ENCODE assay signal across 21 cellular contexts in the genomic region with DNA sequence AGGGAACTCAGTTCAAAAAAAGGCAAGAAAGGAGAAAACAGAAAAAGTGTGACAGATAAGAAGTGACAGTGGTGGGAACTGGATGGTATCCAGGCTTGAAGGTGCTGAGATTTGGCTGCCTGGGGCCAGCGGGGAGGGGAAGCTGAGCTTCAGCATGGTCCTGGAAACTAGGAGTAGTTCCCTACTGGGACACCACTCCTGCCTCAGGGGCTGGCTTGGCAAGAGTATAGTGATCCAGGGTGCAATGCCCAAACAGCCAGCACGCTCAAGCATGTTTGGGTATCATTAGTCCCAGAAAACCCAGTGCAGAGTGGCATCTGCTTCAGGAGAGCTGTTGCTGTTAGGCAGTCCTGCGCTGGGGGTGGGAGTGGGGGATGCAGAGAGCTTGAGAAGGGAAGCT. TPM values are rescaled to one million over a fixed set of nuclear protein-coding genes. Genes with fewer than 3 reads are reported as not detected.
A peak's percentile ranks its signal among the peaks of the same experiment; 100 is the strongest.
DNase-seq lines count a peak whose midpoint lies in the region; ATAC-seq and TF ChIP-seq lines count a peak whose summit lies in the region.
"Had no signal": no experiment of that assay in that cellular context is flagged by ENCODE, and none has a peak within 500 bp of the region (broad histone marks: within the 10 kb centered on the region; RNA-seq: fewer than 3 reads in every experiment).

No MANE protein-coding gene starts in this region.

- H4K5ac ChIP-seq in mesendoderm (ENCODE audit: low read length) = no peak overlapping the region

- POLR2A ChIA-PET in RWPE1 (lab: Yijun Ruan, JAX; ENCODE audit: low non-redundant PET) = no interaction called here

- no peaks in the 10 kb centered on the region for H3K27me3 ChIP-seq in GM23338 (ENCODE audit: insufficient read depth)
- H3K27me3 ChIP-seq in mesendoderm (ENCODE audit: insufficient read depth, low read length, poor library complexity) = no peaks in the 10 kb centered on the region
- H3K27me3 ChIP-seq: BLaER1, SJSA1 had no signal

- H3K79me1 ChIP-seq in mesendoderm (ENCODE audit: low read length) = no peaks in the 10 kb centered on the region

- H3K79me2 ChIP-seq in GM23338 (replicated peaks; ENCODE audit: insufficient read depth) (no peaks in the 10 kb centered on the region), mesendoderm (ENCODE audit: control insufficient read depth, insufficient read depth, low read length) (no peaks in the 10 kb centered on the region)

- no peaks in the 10 kb centered on the region for H4K20me1 ChIP-seq in GM23338 (replicated peaks; ENCODE audit: insufficient read depth)
- H4K20me1 ChIP-seq: BLaER1 had no signal

- peaks cover 3% of the 10 kb centered on the region for H3K27me3 Mint-ChIP-seq in GM23338 (ENCODE audit: insufficient read depth, low read depth, poor library complexity)
- H3K27me3 Mint-ChIP-seq: CD4-positive, alpha-beta T cell had no signal

- H3F3A ChIP-seq in GM23338 (replicated peaks; ENCODE audit: low read depth) = no peaks in the 10 kb centered on the region

- ATAC-seq in GM23338 = peak; percentile 69
- ATAC-seq in GM19455 (IDR thresholded peaks at IDR 0.05; ENCODE audit: unreplicated experiment) = no peak
- ATAC-seq: HepG2, K562, Right ventricle myocardium inferior had no signal

- H3K9me3 Mint-ChIP-seq in GM23338 = no peaks in the 10 kb centered on the region; the same call in 2 of the 3 replicates
- H3K9me3 Mint-ChIP-seq: CD4-positive, alpha-beta T cell had no signal

- no peak overlapping the region for H3K18ac ChIP-seq in mesendoderm (ENCODE audit: low read length)

- H3K4me1 ChIP-seq in GM23338 (ENCODE audit: insufficient read depth) (no peaks in the 10 kb centered on the region), mesendoderm (ENCODE audit: control insufficient read depth, low read depth, low read length) (no peaks in the 10 kb centered on the region)
- H3K4me1 ChIP-seq: BLaER1 had no signal

- CTCF ChIA-PET in RWPE1 (lab: Yijun Ruan, JAX) = interaction anchor here (0.7 kb wide), 1 partner anchor 103 kb away, joined by 3 read pairs; no protein-coding TSS in a partner anchor

- H3K4me1 Mint-ChIP-seq in GM23338 = no peaks in the 10 kb centered on the region

- H4K8ac ChIP-seq in mesendoderm (ENCODE audit: low read depth, low read length) = no peak overlapping the region

- no peak overlapping the region for H2BK15ac ChIP-seq in mesendoderm (replicated peaks; ENCODE audit: low read depth)

- H3K4me3 Mint-ChIP-seq in GM23338 = no peak overlapping the region
- H3K4me3 Mint-ChIP-seq: CD4-positive, alpha-beta T cell had no signal

- DNase-seq in ELF-1 (ENCODE audit: low read depth, low spot score) = peak; percentile 44
- DNase-seq in GM23338 (ENCODE audit: low spot score) = no peak
- DNase-seq in RWPE1 (ENCODE audit: low spot score) = no peak
- DNase-seq in mesendoderm = peak; percentile 31
- DNase-seq in OCI-M1 (lab: John Stamatoyannopoulos, UW) = no peak
- DNase-seq in stimulated activated CD4-positive, alpha-beta T cell treated with anti-CD3 and anti-CD28 coated beads, Interleukin-4, amount 100 ng/mL, for 24 hours = no peak
- DNase-seq: ACHN; CD4-positive, alpha-beta T cell; COR-L47; NCI-H1092 treated with DMSO at 0.1 percent for 48 hours; NCI-H1436 treated with DMSO at 0.1 percent for 48 hours; NCI-H2029 treated with DMSO at 0.1 percent for 48 hours; NCI-H510A; NCI-H748 treated with DMSO at 0.1 percent for 48 hours; T-helper 1 cell had no signal

- H3K4me2 ChIP-seq in GM23338 (no peak overlapping the region), mesendoderm (ENCODE audit: low read length) (no peak overlapping the region)
- H3K4me2 ChIP-seq: BLaER1 had no signal

- H3K36me3 Mint-ChIP-seq in GM23338 (ENCODE audit: low read depth) = no peaks in the 10 kb centered on the region

- 0 out of 2 replicates have a peak overlapping the region, but pooled peaks have one; percentile 11 for H2AFZ ChIP-seq in GM23338

- H3K27ac ChIP-seq in GM23338 (ENCODE audit: low read depth) = no peak overlapping the region
- H3K27ac ChIP-seq in RWPE1 = 0 out of 2 replicates have a peak overlapping the region, but pooled peaks have one; percentile 6
- no peak overlapping the region for H3K27ac ChIP-seq in mesendoderm (ENCODE audit: low read depth, low read length)
- H3K27ac ChIP-seq: BLaER1, SJSA1 had no signal

- H2BK5ac ChIP-seq in mesendoderm (ENCODE audit: low read length) = no peak overlapping the region

- WGBS in mesendoderm (ENCODE audit: extremely low coverage, insufficient coverage, low lambda C conversion rate) = no CpG with 5 or more reads among the region's 3 CpGs

- H3K4me3 ChIP-seq in GM23338 (no peak overlapping the region), mesendoderm (ENCODE audit: low read length) (no peak overlapping the region)
- H3K4me3 ChIP-seq: BLaER1, K562, SJSA1 had no signal

- H3K9ac ChIP-seq in mesendoderm (ENCODE audit: low read length) = no peak overlapping the region
- H3K9ac ChIP-seq: BLaER1 had no signal

- H3K4ac ChIP-seq in mesendoderm (ENCODE audit: low read depth, low read length) = no peak overlapping the region

- no peak overlapping the region for H2BK120ac ChIP-seq in mesendoderm (ENCODE audit: low read depth, low read length)

- H3K23ac ChIP-seq in mesendoderm (ENCODE audit: low read length) = no peak overlapping the region

- no peak overlapping the region for H2AK5ac ChIP-seq in mesendoderm (ENCODE audit: low read length)

- no peak overlapping the region for H3K56ac ChIP-seq in mesendoderm (ENCODE audit: low read length)

- H3K36me3 ChIP-seq in GM23338 (ENCODE audit: insufficient read depth) (no peaks in the 10 kb centered on the region), mesendoderm (ENCODE audit: control insufficient read depth, insufficient read depth, low read length) (no peaks in the 10 kb centered on the region)
- H3K36me3 ChIP-seq: BLaER1, SJSA1 had no signal

- no peak for TF ChIP-seq CTCF in GM23338 (conservative IDR thresholded peaks at IDR 0.05; ENCODE audit: low read depth in 2 of 2)
- no peak for TF ChIP-seq CTCF in RWPE1 (conservative IDR thresholded peaks at IDR 0.05; ENCODE audit: low read depth)

- no peak overlapping the region for H3K27ac Mint-ChIP-seq in GM23338
- H3K27ac Mint-ChIP-seq: CD4-positive, alpha-beta T cell had no signal

- no peaks in the 10 kb centered on the region for H3K9me2 ChIP-seq in GM23338 (ENCODE audit: insufficient read depth)

TF ChIP-seq in GM23338, 12 proteins besides CTCF, POLR2A, EP300 and RAD21 (continues in another document):
- no peak for TF ChIP-seq POLR2AphosphoS5 (IDR thresholded peaks at IDR 0.05; ENCODE audit: low read depth)
- TF ChIP-seq ZNF331 (CRISPR knock-in tag; IDR thresholded peaks at IDR 0.05; ENCODE audit: low read depth) = no peak
- TF ChIP-seq EZH2 (IDR thresholded peaks at IDR 0.05; ENCODE audit: low read depth, unreplicated experiment) = no peak
- TF ChIP-seq ZNF114 (CRISPR knock-in tag; IDR thresholded peaks at IDR 0.05) = no peak
- TF ChIP-seq, protein P1, sequence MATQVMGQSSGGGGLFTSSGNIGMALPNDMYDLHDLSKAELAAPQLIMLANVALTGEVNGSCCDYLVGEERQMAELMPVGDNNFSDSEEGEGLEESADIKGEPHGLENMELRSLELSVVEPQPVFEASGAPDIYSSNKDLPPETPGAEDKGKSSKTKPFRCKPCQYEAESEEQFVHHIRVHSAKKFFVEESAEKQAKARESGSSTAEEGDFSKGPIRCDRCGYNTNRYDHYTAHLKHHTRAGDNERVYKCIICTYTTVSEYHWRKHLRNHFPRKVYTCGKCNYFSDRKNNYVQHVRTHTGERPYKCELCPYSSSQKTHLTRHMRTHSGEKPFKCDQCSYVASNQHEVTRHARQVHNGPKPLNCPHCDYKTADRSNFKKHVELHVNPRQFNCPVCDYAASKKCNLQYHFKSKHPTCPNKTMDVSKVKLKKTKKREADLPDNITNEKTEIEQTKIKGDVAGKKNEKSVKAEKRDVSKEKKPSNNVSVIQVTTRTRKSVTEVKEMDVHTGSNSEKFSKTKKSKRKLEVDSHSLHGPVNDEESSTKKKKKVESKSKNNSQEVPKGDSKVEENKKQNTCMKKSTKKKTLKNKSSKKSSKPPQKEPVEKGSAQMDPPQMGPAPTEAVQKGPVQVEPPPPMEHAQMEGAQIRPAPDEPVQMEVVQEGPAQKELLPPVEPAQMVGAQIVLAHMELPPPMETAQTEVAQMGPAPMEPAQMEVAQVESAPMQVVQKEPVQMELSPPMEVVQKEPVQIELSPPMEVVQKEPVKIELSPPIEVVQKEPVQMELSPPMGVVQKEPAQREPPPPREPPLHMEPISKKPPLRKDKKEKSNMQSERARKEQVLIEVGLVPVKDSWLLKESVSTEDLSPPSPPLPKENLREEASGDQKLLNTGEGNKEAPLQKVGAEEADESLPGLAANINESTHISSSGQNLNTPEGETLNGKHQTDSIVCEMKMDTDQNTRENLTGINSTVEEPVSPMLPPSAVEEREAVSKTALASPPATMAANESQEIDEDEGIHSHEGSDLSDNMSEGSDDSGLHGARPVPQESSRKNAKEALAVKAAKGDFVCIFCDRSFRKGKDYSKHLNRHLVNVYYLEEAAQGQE (IDR thresholded peaks at IDR 0.05; ENCODE audit: unreplicated experiment) = no peak
- no peak for TF ChIP-seq NANOG (IDR thresholded peaks at IDR 0.05; ENCODE audit: borderline replicate concordance)
- no peak for TF ChIP-seq EZH2phosphoT487 (IDR thresholded peaks at IDR 0.05; ENCODE audit: unreplicated experiment)

RNA-seq across cellular contexts. Expression of a gene that starts 49.5 kb away (rescaled TPM):
- total RNA-seq in GM23338 (2014; rRNA removed; shearing (Covaris generic)) = 110 and 124 TPM in 2 replicates
- polyA plus RNA-seq in GM23338 (2016; fragmentation: Nextera tagmentation; extraction: Ambion mirVana) = 473 and 607 TPM in 2 replicates
- polyA plus RNA-seq in mesendoderm (2013, experiment 1 of 2) = 177 TPM
- 176 TPM for polyA plus RNA-seq in mesendoderm (2013, experiment 2 of 2)

Comparison
In these comparisons a context has a peak if more than half of its experiments do, and no peak if none do; other contexts are left out.
1. DNase-seq: peak in ELF-1 (single experiment) and mesendoderm (single experiment); none in GM23338 (single experiment), RWPE1 (single experiment), OCI-M1 (single experiment) and stimulated activated CD4-positive, alpha-beta T cell treated with anti-CD3 and anti-CD28 coated beads, Interleukin-4, amount 100 ng/mL, for 24 hours (single experiment).